ENCODE assay signal across 8 cellular contexts in the genomic region with DNA sequence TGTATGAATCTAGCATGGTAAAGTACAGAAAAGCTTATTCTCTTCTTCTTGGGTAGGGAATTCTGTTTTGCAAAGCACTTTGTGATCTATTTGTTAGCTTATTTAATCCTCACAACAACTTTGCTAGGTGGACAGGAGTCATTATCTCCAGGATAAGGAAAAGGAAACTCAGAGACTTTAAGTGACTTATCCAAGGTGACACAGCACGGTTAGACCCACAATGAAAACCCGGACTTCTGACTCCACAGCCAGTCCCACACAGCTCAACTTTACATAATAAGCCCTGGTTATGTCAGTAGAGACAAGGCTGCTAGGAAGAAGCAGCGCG. TPM values are rescaled to one million over a fixed set of nuclear protein-coding genes. Genes with fewer than 3 reads are reported as not detected.
DNase-seq lines count a peak whose midpoint lies in the region; ATAC-seq and TF ChIP-seq lines count a peak whose summit lies in the region.

No MANE protein-coding gene starts in this region.

- no peaks in the 10 kb centered on the region for H3K27me3 ChIP-seq in SU-DHL-6 (ENCODE audit: low read length)

- no peaks in the 10 kb centered on the region for H3K9me2 ChIP-seq in SU-DHL-6 (replicated peaks; ENCODE audit: insufficient read depth, low read length)

- H3K9me3 ChIP-seq in SU-DHL-6 (ENCODE audit: insufficient read depth, low read length), result no peaks in the 10 kb centered on the region

- H3K9ac ChIP-seq in SU-DHL-6 (ENCODE audit: low read length), result peak overlapping the region; percentile 98

- peak overlapping the region; percentile 96 for H3K4me2 ChIP-seq in SU-DHL-6 (ENCODE audit: low read depth, low read length, poor library complexity, severe bottlenecking)

- H3K4me3 ChIP-seq in GM12865 (ENCODE audit: low read depth, low read length) (peak overlapping the region; percentile 92), SU-DHL-6 (ENCODE audit: insufficient read depth, low read length, poor library complexity, severe bottlenecking) (peak overlapping the region; percentile 66), fibroblast of the aortic adventitia (ENCODE audit: low read depth, low read length) (peak overlapping the region; percentile 87), retinal pigment epithelial cell (ENCODE audit: low read length) (peak overlapping the region; percentile 87)

- no peak for DNase-seq in GM12865 (ENCODE audit: low read depth)
- no peak for DNase-seq in fibroblast of the aortic adventitia (ENCODE audit: low read depth)
- DNase-seq in retinal pigment epithelial cell (ENCODE audit: low read depth), result no peak
- DNase-seq in H4 (ENCODE audit: low spot score), result no peak
- DNase-seq in hepatic stellate cell (ENCODE audit: low spot score), result no peak
- DNase-seq in activated effector memory CD4-positive, alpha-beta T cell treated with Interleukin-2 at 50 U/mL for 16 hours, result no peak

- H3K27ac ChIP-seq in SU-DHL-6 (ENCODE audit: low read depth, low read length), result no peak overlapping the region

- H3K36me3 ChIP-seq in SU-DHL-6 (ENCODE audit: low read length), result peaks cover 4% of the 10 kb centered on the region; the same call in 1 of the 2 replicates

- H4K20me1 ChIP-seq in SU-DHL-6 (ENCODE audit: low read depth, low read length), result 0 out of 2 replicates have a peak, but pooled peaks cover 2% of the 10 kb centered on the region

- no peak for ATAC-seq in HG03565 (IDR thresholded peaks at IDR 0.05; ENCODE audit: unreplicated experiment)

- TF ChIP-seq CTCF in GM12865 (IDR thresholded peaks at IDR 0.05; ENCODE audit: insufficient read depth, low read depth, low read length, missing control alignments), result no peak
- no peak for TF ChIP-seq CTCF in SU-DHL-6 (IDR thresholded peaks at IDR 0.05; ENCODE audit: insufficient read depth, low read length, poor library complexity, severe bottlenecking)
- TF ChIP-seq CTCF in fibroblast of the aortic adventitia (IDR thresholded peaks at IDR 0.05; ENCODE audit: insufficient read depth, low read length), result no peak
- no peak for TF ChIP-seq CTCF in retinal pigment epithelial cell (conservative IDR thresholded peaks at IDR 0.05; ENCODE audit: low read depth, low read length)

- H3F3A ChIP-seq in SU-DHL-6 (ENCODE audit: insufficient read depth), result no peaks in the 10 kb centered on the region

- peaks cover 38% of the 10 kb centered on the region for H3K79me2 ChIP-seq in SU-DHL-6 (ENCODE audit: insufficient read depth, low read length)

- H2AFZ ChIP-seq in SU-DHL-6 (ENCODE audit: low read depth, low read length, severe bottlenecking), result peak overlapping the region; percentile 94

RNA-seq across cellular contexts. Expression of a gene that starts 0.4 kb away (rescaled TPM):
- 5.6 and 64.1 TPM in 2 replicates for total RNA-seq in fibroblast of the aortic adventitia (ENCODE audit: low replicate concordance)
- total RNA-seq in H4 (2014; rRNA removed; shearing (Covaris generic)), result 417 and 463 TPM in 2 replicates
